Comparison of ENCODE assay signal across 15 cellular contexts in the genomic region with DNA sequence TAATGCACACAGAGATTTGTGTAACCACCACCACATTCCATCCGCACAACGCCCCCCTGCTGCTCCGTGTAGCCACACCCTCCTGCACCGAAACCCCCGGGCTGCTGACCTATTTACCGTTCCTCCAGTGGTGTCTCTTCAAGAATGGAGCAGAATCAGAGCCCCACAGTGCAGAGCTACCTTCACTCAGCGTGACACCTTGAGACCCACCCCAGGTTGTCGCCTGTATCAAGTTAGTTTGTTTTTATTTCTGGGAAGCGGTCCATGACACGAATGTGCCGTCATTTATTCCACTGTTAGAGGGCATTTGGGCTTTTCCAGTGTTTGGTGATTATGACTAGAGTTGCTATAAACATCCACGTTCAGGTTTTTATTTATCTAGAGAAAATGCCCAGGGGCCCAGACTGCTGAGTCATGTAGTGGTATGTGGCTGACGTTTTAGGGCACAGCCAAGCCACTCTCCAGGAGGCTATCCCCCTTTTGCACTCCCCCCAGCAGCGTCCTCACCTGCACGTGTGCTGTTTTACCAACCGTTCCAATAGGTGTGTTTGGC.
A peak's percentile ranks its signal among the peaks of the same experiment; 100 is the strongest.
DNase-seq lines count a peak whose midpoint lies in the region; ATAC-seq, FAIRE-seq and TF ChIP-seq lines count a peak whose summit lies in the region.
"Had no signal": no experiment of that assay in that cellular context is flagged by ENCODE, and none has a peak within 500 bp of the region (broad histone marks: within the 10 kb centered on the region; RNA-seq: fewer than 3 reads in every experiment).

No MANE protein-coding gene starts in this region.

- intact Hi-C loops in ascending aorta (cut with DNase I), result loop anchor here (1.0 kb wide), 1 partner anchor 56 kb away; no protein-coding TSS in a partner anchor
- intact Hi-C loops in tibial artery (cut with DNase I; ENCODE audit: low total_unique reads), result no loop called here

- peak overlapping the region; percentile 37 for H3K9ac ChIP-seq in keratinocyte (ENCODE audit: control insufficient read depth, extremely low read depth, insufficient read depth, low read length)

- dilution Hi-C loops in keratinocyte (cut with MboI; ENCODE audit: extremely low pct_ligation_motif_present, low sequenced_read_pairs), result no loop called here

- H3K27me3 Mint-ChIP-seq in stimulated activated naive CD8-positive, alpha-beta T cell treated with anti-CD3 and anti-CD28 coated beads, Interleukin-15, amount 100 ng/mL, for 72 hours, result no peaks in the 10 kb centered on the region

- TF ChIP-seq CTCF in ascending aorta (IDR thresholded peaks at IDR 0.05) (no peak), keratinocyte (optimal IDR thresholded peaks at IDR 0.05 in 1 of 3, IDR thresholded peaks at IDR 0.05 in 1 of 3, conservative IDR thresholded peaks at IDR 0.05 in 1 of 3; ENCODE audit: extremely low read depth in 1 of 3, insufficient read depth in 2 of 3, low read length in 3 of 3) (no peak), tibial artery (IDR thresholded peaks at IDR 0.05) (no peak)

- H3K4me2 ChIP-seq in keratinocyte (ENCODE audit: control insufficient read depth, extremely low read depth, insufficient read depth, low read depth, low read length), result peak overlapping the region; percentile 60

- peaks cover 11% of the 10 kb centered on the region for H3K4me1 Mint-ChIP-seq in stimulated activated naive CD8-positive, alpha-beta T cell treated with anti-CD3 and anti-CD28 coated beads, Interleukin-15, amount 100 ng/mL, for 72 hours

- H3K36me3 ChIP-seq in ascending aorta (no peaks in the 10 kb centered on the region), keratinocyte (ENCODE audit: control insufficient read depth in 2 of 2, extremely low read depth in 1 of 2, insufficient read depth in 2 of 2, low read length in 2 of 2) (no peaks in the 10 kb centered on the region), tibial artery (no peaks in the 10 kb centered on the region)
- H3K36me3 ChIP-seq: HAP-1 had no signal

- H3K9me1 ChIP-seq in keratinocyte (ENCODE audit: control insufficient read depth, extremely low read depth, insufficient read depth, low read length), result no peaks in the 10 kb centered on the region

- H3K79me2 ChIP-seq in keratinocyte (ENCODE audit: control insufficient read depth, insufficient read depth, low read length), result no peaks in the 10 kb centered on the region

- peak overlapping the region; percentile 30 for H2AFZ ChIP-seq in keratinocyte (ENCODE audit: control insufficient read depth, low read length)

- no peaks in the 10 kb centered on the region for H3K9me3 Mint-ChIP-seq in stimulated activated naive CD8-positive, alpha-beta T cell treated with anti-CD3 and anti-CD28 coated beads, Interleukin-15, amount 100 ng/mL, for 72 hours

- no peak for ATAC-seq in stimulated activated naive CD8-positive, alpha-beta T cell treated with anti-CD3 and anti-CD28 coated beads, Interleukin-15, amount 100 ng/mL, for 72 hours
- ATAC-seq: activated CD4-positive, CD25-positive, alpha-beta regulatory T cell treated with anti-CD3 and anti-CD28 coated beads, Interleukin-2, amount 50 U/mL, for 24 hours had no signal

- H4K20me1 ChIP-seq in keratinocyte (ENCODE audit: control insufficient read depth, extremely low read depth, insufficient read depth, low read length), result no peaks in the 10 kb centered on the region

- DNase-seq in NCI-H748 (lab: John Stamatoyannopoulos, UW; ENCODE audit: unreplicated experiment) (peak; percentile 34), NCI-H748 treated with DMSO at 0.1 percent for 48 hours (lab: John Stamatoyannopoulos, UW) (no peak), ascending aorta (ENCODE audit: low spot score in 2 of 2) (peak in 1 of 2 donors; percentile 84), keratinocyte (ENCODE audit: low read depth, low spot score) (no peak), tibial artery (no peak), RCC 7860 (ENCODE audit: low spot score) (no peak), NCI-H2196 (lab: John Stamatoyannopoulos, UW; ENCODE audit: unreplicated experiment) (no peak)
- no peak for DNase-seq in stimulated activated naive CD8-positive, alpha-beta T cell treated with anti-CD3 and anti-CD28 coated beads, Interleukin-15, amount 100 ng/mL, for 72 hours
- DNase-seq: activated CD8-positive, alpha-beta memory T cell treated with anti-CD3 and anti-CD28 coated beads, Interleukin-2, amount 50 U/mL, for 48 hours; activated naive CD4-positive, alpha-beta T cell treated with anti-CD3 and anti-CD28 coated beads, Interleukin-2, amount 50 U/mL, for 16 hours; cerebellar nuclear complex; NCI-H2171 treated with DMSO at 0.1 percent for 48 hours had no signal

- H3K9me3 ChIP-seq in ascending aorta (no peaks in the 10 kb centered on the region), keratinocyte (ENCODE audit: control insufficient read depth, low read depth, low read length) (peaks cover 3% of the 10 kb centered on the region), tibial artery (peaks cover 0 to 11% (median 0%) of the 10 kb centered on the region in 3 donors)
- H3K9me3 ChIP-seq: HAP-1 had no signal

- no peak for FAIRE-seq in keratinocyte (lab: Jason Lieb, UNC)
- FAIRE-seq in RCC 7860 (lab: Jason Lieb, UNC), result no peak

- peak overlapping the region; percentile 89 to 93 for H3K27ac ChIP-seq in ascending aorta
- H3K27ac ChIP-seq in keratinocyte (ENCODE audit: control insufficient read depth, insufficient read depth, low read length), result no peak overlapping the region
- peak overlapping the region; percentile 75 to 77 for H3K27ac ChIP-seq in tibial artery
- H3K27ac ChIP-seq: 22Rv1 had no signal

- H3K4me3 Mint-ChIP-seq in stimulated activated naive CD8-positive, alpha-beta T cell treated with anti-CD3 and anti-CD28 coated beads, Interleukin-15, amount 100 ng/mL, for 72 hours, result no peak overlapping the region

- no peak overlapping the region for H3K4me3 ChIP-seq in ascending aorta
- H3K4me3 ChIP-seq in keratinocyte (ENCODE audit: control insufficient read depth in 2 of 3, extremely low read depth in 1 of 3, insufficient read depth in 2 of 3, low read depth in 1 of 3, low read length in 3 of 3), result no peak overlapping the region
- no peak overlapping the region for H3K4me3 ChIP-seq in tibial artery
- H3K4me3 ChIP-seq: HAP-1 had no signal

- no peak overlapping the region for H3K27ac Mint-ChIP-seq in stimulated activated naive CD8-positive, alpha-beta T cell treated with anti-CD3 and anti-CD28 coated beads, Interleukin-15, amount 100 ng/mL, for 72 hours

- peaks cover 8 to 34% of the 10 kb centered on the region in 2 donors for H3K4me1 ChIP-seq in ascending aorta
- H3K4me1 ChIP-seq in keratinocyte (ENCODE audit: control insufficient read depth, extremely low read depth, insufficient read depth, low read length), result peaks cover 6% of the 10 kb centered on the region
- H3K4me1 ChIP-seq in tibial artery, result peaks cover 0 to 48% (median 24%) of the 10 kb centered on the region in 4 donors
- H3K4me1 ChIP-seq: HAP-1 had no signal

- no peaks in the 10 kb centered on the region for H3K27me3 ChIP-seq in ascending aorta
- peaks cover 18% of the 10 kb centered on the region for H3K27me3 ChIP-seq in keratinocyte (ENCODE audit: control insufficient read depth, extremely low read depth, insufficient read depth, low read length)
- no peaks in the 10 kb centered on the region for H3K27me3 ChIP-seq in tibial artery
